In genomic region chr13:38308736-38309135, GRCh38 we compare ENCODE assay signal across 12 cellular contexts. TPM values are rescaled to one million over a fixed set of nuclear protein-coding genes. Genes with fewer than 3 reads are reported as not detected.
DNase-seq lines count a peak whose midpoint lies in the region; ATAC-seq and TF ChIP-seq lines count a peak whose summit lies in the region.
"Had no signal": no experiment of that assay in that cellular context is flagged by ENCODE, and none has a peak within 500 bp of the region (broad histone marks: within the 10 kb centered on the region; RNA-seq: fewer than 3 reads in every experiment).

No MANE protein-coding gene starts in this region.

- TF ChIP-seq CTCF in MCF 10A (IDR thresholded peaks at IDR 0.05; ENCODE audit: unreplicated experiment): no peak
- no peak for TF ChIP-seq CTCF in breast epithelium (IDR thresholded peaks at IDR 0.05)
- no peak for TF ChIP-seq CTCF in natural killer cell (IDR thresholded peaks at IDR 0.05)

- BruUV-seq in MCF 10A (replicated peaks; lab: Mats Ljungman, UMichigan): no TSS peak

- no peak overlapping the region for H3K27ac ChIP-seq in breast epithelium
- H3K27ac ChIP-seq: A549 had no signal

- no peaks in the 10 kb centered on the region for H3K27me3 ChIP-seq in breast epithelium

- no peak overlapping the region for H3K27ac Mint-ChIP-seq in MCF 10A (ENCODE audit: low read depth, unreplicated experiment)
- H3K27ac Mint-ChIP-seq in natural killer cell: no peak overlapping the region

- H3K4me1 Mint-ChIP-seq in MCF 10A (ENCODE audit: insufficient read depth, unreplicated experiment) (peaks cover 7% of the 10 kb centered on the region), natural killer cell (no peaks in the 10 kb centered on the region)

- H3K4me3 Mint-ChIP-seq in MCF 10A (ENCODE audit: unreplicated experiment) (no peak overlapping the region), natural killer cell (no peak overlapping the region)

- no peaks in the 10 kb centered on the region for H3K36me3 Mint-ChIP-seq in MCF 10A (ENCODE audit: insufficient read depth, unreplicated experiment)
- H3K36me3 Mint-ChIP-seq in natural killer cell: no peaks in the 10 kb centered on the region

- DNase-seq in MCF 10A (ENCODE audit: unreplicated experiment) (peak; percentile 83), breast epithelium (ENCODE audit: low spot score in 2 of 2) (no peak), amniotic stem cell (lab: John Stamatoyannopoulos, UW) (peak; percentile 17), glomerular visceral epithelial cell (ENCODE audit: extremely low spot score) (peak; percentile 57), natural killer cell (no peak), T-helper 1 cell (no peak)
- DNase-seq in activated CD4-positive, alpha-beta T cell treated with anti-CD3 and anti-CD28 coated beads for 4 hours: no peak
- DNase-seq: activated CD4-positive, alpha-beta T cell treated with anti-CD3 and anti-CD28 coated beads for 1 hour; aorta had no signal

- H3K9me3 Mint-ChIP-seq in MCF 10A (ENCODE audit: unreplicated experiment) (peaks cover 7% of the 10 kb centered on the region), natural killer cell (peaks cover 11 to 15% of the 10 kb centered on the region in 2 donors)

- H3K36me3 ChIP-seq in breast epithelium: no peaks in the 10 kb centered on the region

- no peak overlapping the region for H3K4me3 ChIP-seq in breast epithelium
- H3K4me3 ChIP-seq: A549 had no signal

- intact Hi-C loops in MCF 10A (cut with micrococcal nuclease): loop anchor here (5.0 kb wide), 1 partner anchor 609 kb away; no protein-coding TSS in a partner anchor
- intact Hi-C loops in breast epithelium (cut with DNase I; ENCODE audit: low total_unique reads): no loop called here
- intact Hi-C loops in natural killer cell (cut with micrococcal nuclease): no loop called here

- no peak for TF ChIP-seq POLR2A in breast epithelium (IDR thresholded peaks at IDR 0.05)

- H3K27me3 Mint-ChIP-seq in MCF 10A (ENCODE audit: insufficient read depth, unreplicated experiment) (no peaks in the 10 kb centered on the region), natural killer cell (ENCODE audit: low read depth in 2 of 2) (no peaks in the 10 kb centered on the region)

- CTCF ChIA-PET in MCF 10A (lab: Yijun Ruan, JAX): no interaction called here

- H3K4me1 ChIP-seq in breast epithelium: no peaks in the 10 kb centered on the region
- H3K4me1 ChIP-seq: A549 had no signal

- no peaks in the 10 kb centered on the region for H3K9me3 ChIP-seq in breast epithelium
- H3K9me3 ChIP-seq: A549 had no signal

- POLR2A ChIA-PET in MCF 10A (lab: Yijun Ruan, JAX): interaction anchor here (1.0 to 1.9 kb wide), 2 partner anchors 12 to 40 kb away, joined by 3 to 8 read pairs; partner anchors contain the start of gene UFM1

- ATAC-seq in natural killer cell (no peak), GM19455 (IDR thresholded peaks at IDR 0.05; ENCODE audit: unreplicated experiment) (no peak)
- ATAC-seq: A549, Panc1 had no signal

RNA-seq across cellular contexts. Expression of gene UFM1, which starts 40.9 kb away (rescaled TPM):
- 129 and 173 TPM in 2 replicates for total RNA-seq in MCF 10A (2022)
- total RNA-seq in breast epithelium: 10 to 100 TPM; 52.2 to 80.1 (median 58.7) TPM
- total RNA-seq in natural killer cell: 10 to 100 TPM; 76.3 to 84.3 (median 84.1) TPM

Comparison
In these comparisons a context has a peak if more than half of its experiments do, and no peak if none do; other contexts are left out.
1. DNase-seq: peak in MCF 10A (single experiment), amniotic stem cell (single experiment) and glomerular visceral epithelial cell (single experiment); none in breast epithelium (0 of 2), natural killer cell (single experiment), activated CD4-positive, alpha-beta T cell treated with anti-CD3 and anti-CD28 coated beads for 4 hours (0 of 2) and T-helper 1 cell (0 of 5).